In the genomic region with DNA sequence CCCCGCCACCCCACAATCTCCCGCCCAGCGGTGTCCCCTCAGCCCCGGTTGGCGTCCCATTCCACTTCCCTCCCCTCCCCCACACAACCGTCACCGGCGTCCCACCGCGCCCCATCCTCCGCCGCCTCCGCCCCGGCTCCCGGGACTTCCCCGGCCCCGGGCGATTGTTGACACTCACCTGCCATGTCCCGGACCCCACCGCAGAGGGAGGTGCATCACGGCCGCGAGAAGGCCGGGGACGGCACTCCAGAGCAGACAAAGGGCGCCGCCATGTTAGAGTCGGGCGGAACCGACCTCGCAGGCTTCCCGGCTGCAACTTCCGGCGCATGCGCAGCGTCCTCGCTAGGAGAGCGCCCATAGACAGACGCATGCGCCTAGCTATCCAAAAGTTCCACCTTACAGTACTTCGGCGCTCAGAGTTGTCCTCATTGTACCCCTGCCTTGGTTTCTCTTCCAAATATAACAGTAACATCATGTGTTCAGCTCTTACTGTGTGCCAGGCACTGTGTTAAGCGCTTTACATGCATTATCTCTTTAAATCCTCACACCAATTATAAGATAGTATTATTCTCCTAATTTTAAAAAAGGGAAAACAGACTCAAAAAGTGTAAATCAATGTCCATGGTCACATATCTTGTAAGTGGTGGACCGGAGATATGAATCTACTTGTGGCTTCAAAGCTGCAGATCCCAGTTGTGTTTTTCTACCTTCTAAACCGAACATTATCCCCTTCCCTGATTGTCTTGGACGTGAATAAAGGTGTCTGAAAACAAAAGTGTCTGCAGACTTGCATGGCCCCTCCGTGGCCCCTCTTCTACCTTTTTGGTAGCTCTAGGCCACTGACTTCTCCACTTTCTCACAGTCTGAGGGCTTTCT, we compare ENCODE assay signal across 1 cellular context.
TF ChIP-seq lines count a peak whose summit lies in the region.

A gene (minus strand): TSS at position 297 of the 876 bp plus-strand sequence. CDS start 27,606 bp downstream, outside the sequence.

TF ChIP-seq in HepG2, 621 proteins besides CTCF, POLR2A, EP300 and RAD21 (continued from another document and continues in another):
- TF ChIP-seq, protein P1, sequence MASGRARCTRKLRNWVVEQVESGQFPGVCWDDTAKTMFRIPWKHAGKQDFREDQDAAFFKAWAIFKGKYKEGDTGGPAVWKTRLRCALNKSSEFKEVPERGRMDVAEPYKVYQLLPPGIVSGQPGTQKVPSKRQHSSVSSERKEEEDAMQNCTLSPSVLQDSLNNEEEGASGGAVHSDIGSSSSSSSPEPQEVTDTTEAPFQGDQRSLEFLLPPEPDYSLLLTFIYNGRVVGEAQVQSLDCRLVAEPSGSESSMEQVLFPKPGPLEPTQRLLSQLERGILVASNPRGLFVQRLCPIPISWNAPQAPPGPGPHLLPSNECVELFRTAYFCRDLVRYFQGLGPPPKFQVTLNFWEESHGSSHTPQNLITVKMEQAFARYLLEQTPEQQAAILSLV (CRISPR knock-in tag; IDR thresholded peaks at IDR 0.05; ENCODE audit: borderline replicate concordance) = peak; percentile 79; the same call in 1 of the 2 replicates
- peak; percentile 73 for TF ChIP-seq SRSF1 (optimal IDR thresholded peaks at IDR 0.05; ENCODE audit: low read depth, low read length)
- TF ChIP-seq ESRRA (CRISPR knock-in tag; IDR thresholded peaks at IDR 0.05; ENCODE audit: low read depth) = peak; percentile 47
- no peak for TF ChIP-seq CBX2 (IDR thresholded peaks at IDR 0.05; ENCODE audit: low read depth, low read length)
- TF ChIP-seq CBX2 (CRISPR knock-in tag; IDR thresholded peaks at IDR 0.05; ENCODE audit: low read depth) = no peak
- peak; percentile 73; the same call in 1 of the 2 replicates for TF ChIP-seq SPEN (CRISPR knock-in tag; IDR thresholded peaks at IDR 0.05; ENCODE audit: low read depth)
- TF ChIP-seq, protein P2, sequence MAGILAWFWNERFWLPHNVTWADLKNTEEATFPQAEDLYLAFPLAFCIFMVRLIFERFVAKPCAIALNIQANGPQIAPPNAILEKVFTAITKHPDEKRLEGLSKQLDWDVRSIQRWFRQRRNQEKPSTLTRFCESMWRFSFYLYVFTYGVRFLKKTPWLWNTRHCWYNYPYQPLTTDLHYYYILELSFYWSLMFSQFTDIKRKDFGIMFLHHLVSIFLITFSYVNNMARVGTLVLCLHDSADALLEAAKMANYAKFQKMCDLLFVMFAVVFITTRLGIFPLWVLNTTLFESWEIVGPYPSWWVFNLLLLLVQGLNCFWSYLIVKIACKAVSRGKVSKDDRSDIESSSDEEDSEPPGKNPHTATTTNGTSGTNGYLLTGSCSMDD (CRISPR knock-in tag; IDR thresholded peaks at IDR 0.05) = no peak
- peak; percentile 84 for TF ChIP-seq RBFOX2 (IDR thresholded peaks at IDR 0.05; ENCODE audit: low read depth, low read length)
- peak; percentile 49; the same call in 1 of the 2 replicates for TF ChIP-seq ZNF614 (CRISPR knock-in tag; IDR thresholded peaks at IDR 0.05; ENCODE audit: borderline replicate concordance)
- TF ChIP-seq, protein P3, sequence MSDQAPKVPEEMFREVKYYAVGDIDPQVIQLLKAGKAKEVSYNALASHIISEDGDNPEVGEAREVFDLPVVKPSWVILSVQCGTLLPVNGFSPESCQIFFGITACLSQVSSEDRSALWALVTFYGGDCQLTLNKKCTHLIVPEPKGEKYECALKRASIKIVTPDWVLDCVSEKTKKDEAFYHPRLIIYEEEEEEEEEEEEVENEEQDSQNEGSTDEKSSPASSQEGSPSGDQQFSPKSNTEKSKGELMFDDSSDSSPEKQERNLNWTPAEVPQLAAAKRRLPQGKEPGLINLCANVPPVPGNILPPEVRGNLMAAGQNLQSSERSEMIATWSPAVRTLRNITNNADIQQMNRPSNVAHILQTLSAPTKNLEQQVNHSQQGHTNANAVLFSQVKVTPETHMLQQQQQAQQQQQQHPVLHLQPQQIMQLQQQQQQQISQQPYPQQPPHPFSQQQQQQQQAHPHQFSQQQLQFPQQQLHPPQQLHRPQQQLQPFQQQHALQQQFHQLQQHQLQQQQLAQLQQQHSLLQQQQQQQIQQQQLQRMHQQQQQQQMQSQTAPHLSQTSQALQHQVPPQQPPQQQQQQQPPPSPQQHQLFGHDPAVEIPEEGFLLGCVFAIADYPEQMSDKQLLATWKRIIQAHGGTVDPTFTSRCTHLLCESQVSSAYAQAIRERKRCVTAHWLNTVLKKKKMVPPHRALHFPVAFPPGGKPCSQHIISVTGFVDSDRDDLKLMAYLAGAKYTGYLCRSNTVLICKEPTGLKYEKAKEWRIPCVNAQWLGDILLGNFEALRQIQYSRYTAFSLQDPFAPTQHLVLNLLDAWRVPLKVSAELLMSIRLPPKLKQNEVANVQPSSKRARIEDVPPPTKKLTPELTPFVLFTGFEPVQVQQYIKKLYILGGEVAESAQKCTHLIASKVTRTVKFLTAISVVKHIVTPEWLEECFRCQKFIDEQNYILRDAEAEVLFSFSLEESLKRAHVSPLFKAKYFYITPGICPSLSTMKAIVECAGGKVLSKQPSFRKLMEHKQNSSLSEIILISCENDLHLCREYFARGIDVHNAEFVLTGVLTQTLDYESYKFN (CRISPR knock-in tag; conservative IDR thresholded peaks at IDR 0.05) = peak; percentile 31; the same call in 1 of the 2 replicates
- TF ChIP-seq, protein P4, sequence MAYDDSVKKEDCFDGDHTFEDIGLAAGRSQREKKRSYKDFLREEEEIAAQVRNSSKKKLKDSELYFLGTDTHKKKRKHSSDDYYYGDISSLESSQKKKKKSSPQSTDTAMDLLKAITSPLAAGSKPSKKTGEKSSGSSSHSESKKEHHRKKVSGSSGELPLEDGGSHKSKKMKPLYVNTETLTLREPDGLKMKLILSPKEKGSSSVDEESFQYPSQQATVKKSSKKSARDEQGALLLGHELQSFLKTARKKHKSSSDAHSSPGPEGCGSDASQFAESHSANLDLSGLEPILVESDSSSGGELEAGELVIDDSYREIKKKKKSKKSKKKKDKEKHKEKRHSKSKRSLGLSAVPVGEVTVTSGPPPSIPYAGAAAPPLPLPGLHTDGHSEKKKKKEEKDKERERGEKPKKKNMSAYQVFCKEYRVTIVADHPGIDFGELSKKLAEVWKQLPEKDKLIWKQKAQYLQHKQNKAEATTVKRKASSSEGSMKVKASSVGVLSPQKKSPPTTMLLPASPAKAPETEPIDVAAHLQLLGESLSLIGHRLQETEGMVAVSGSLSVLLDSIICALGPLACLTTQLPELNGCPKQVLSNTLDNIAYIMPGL (CRISPR knock-in tag; IDR thresholded peaks at IDR 0.05; ENCODE audit: borderline replicate concordance in 1 of 2, low read depth in 1 of 2) = peak in 1 of 2 experiments; percentile 70; a peak in 2 of 4 replicates
- 0 out of 2 replicates have a peak, but pooled peaks have one; percentile 38 for TF ChIP-seq MTA1 (CRISPR knock-in tag; IDR thresholded peaks at IDR 0.05; ENCODE audit: borderline replicate concordance)
- peak; percentile 49; the same call in 1 of the 2 replicates for TF ChIP-seq NFRKB (IDR thresholded peaks at IDR 0.05)
- no peak for TF ChIP-seq ZNF382 (CRISPR knock-in tag; IDR thresholded peaks at IDR 0.05; ENCODE audit: borderline replicate concordance)
- TF ChIP-seq ZNF776 (CRISPR knock-in tag; IDR thresholded peaks at IDR 0.05) = no peak
- TF ChIP-seq FOXA3 (CRISPR knock-in tag; IDR thresholded peaks at IDR 0.05) = peak; percentile 14; the same call in 1 of the 2 replicates
- TF ChIP-seq ATRX (CRISPR knock-in tag; IDR thresholded peaks at IDR 0.05; ENCODE audit: borderline replicate concordance) = no peak
- peak; percentile 83 for TF ChIP-seq HCFC1 (IDR thresholded peaks at IDR 0.05; ENCODE audit: low read depth, low read length)
- TF ChIP-seq, protein P5, sequence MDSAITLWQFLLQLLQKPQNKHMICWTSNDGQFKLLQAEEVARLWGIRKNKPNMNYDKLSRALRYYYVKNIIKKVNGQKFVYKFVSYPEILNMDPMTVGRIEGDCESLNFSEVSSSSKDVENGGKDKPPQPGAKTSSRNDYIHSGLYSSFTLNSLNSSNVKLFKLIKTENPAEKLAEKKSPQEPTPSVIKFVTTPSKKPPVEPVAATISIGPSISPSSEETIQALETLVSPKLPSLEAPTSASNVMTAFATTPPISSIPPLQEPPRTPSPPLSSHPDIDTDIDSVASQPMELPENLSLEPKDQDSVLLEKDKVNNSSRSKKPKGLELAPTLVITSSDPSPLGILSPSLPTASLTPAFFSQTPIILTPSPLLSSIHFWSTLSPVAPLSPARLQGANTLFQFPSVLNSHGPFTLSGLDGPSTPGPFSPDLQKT (CRISPR knock-in tag; IDR thresholded peaks at IDR 0.05; ENCODE audit: borderline replicate concordance) = no peak
- TF ChIP-seq, protein P6, sequence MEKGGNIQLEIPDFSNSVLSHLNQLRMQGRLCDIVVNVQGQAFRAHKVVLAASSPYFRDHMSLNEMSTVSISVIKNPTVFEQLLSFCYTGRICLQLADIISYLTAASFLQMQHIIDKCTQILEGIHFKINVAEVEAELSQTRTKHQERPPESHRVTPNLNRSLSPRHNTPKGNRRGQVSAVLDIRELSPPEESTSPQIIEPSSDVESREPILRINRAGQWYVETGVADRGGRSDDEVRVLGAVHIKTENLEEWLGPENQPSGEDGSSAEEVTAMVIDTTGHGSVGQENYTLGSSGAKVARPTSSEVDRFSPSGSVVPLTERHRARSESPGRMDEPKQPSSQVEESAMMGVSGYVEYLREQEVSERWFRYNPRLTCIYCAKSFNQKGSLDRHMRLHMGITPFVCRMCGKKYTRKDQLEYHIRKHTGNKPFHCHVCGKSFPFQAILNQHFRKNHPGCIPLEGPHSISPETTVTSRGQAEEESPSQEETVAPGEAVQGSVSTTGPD (CRISPR knock-in tag; IDR thresholded peaks at IDR 0.05) = no peak
- peak; percentile 60; the same call in 1 of the 2 replicates for TF ChIP-seq ZNF317 (CRISPR knock-in tag; IDR thresholded peaks at IDR 0.05)
- no peak for TF ChIP-seq CCAR2 (optimal IDR thresholded peaks at IDR 0.05; ENCODE audit: low read depth, low read length)
- TF ChIP-seq, protein P7, sequence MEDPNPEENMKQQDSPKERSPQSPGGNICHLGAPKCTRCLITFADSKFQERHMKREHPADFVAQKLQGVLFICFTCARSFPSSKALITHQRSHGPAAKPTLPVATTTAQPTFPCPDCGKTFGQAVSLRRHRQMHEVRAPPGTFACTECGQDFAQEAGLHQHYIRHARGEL (CRISPR knock-in tag; IDR thresholded peaks at IDR 0.05) = no peak
- TF ChIP-seq CBFB (CRISPR knock-in tag; IDR thresholded peaks at IDR 0.05) = no peak; the same call in 1 of the 2 replicates
- TF ChIP-seq, protein P8, sequence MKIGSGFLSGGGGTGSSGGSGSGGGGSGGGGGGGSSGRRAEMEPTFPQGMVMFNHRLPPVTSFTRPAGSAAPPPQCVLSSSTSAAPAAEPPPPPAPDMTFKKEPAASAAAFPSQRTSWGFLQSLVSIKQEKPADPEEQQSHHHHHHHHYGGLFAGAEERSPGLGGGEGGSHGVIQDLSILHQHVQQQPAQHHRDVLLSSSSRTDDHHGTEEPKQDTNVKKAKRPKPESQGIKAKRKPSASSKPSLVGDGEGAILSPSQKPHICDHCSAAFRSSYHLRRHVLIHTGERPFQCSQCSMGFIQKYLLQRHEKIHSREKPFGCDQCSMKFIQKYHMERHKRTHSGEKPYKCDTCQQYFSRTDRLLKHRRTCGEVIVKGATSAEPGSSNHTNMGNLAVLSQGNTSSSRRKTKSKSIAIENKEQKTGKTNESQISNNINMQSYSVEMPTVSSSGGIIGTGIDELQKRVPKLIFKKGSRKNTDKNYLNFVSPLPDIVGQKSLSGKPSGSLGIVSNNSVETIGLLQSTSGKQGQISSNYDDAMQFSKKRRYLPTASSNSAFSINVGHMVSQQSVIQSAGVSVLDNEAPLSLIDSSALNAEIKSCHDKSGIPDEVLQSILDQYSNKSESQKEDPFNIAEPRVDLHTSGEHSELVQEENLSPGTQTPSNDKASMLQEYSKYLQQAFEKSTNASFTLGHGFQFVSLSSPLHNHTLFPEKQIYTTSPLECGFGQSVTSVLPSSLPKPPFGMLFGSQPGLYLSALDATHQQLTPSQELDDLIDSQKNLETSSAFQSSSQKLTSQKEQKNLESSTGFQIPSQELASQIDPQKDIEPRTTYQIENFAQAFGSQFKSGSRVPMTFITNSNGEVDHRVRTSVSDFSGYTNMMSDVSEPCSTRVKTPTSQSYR (CRISPR knock-in tag; IDR thresholded peaks at IDR 0.05; ENCODE audit: borderline replicate concordance) = peak; percentile 84
- TF ChIP-seq TARDBP (CRISPR knock-in tag; IDR thresholded peaks at IDR 0.05) = peak; percentile 26; the same call in 1 of the 2 replicates
- TF ChIP-seq, protein P9, sequence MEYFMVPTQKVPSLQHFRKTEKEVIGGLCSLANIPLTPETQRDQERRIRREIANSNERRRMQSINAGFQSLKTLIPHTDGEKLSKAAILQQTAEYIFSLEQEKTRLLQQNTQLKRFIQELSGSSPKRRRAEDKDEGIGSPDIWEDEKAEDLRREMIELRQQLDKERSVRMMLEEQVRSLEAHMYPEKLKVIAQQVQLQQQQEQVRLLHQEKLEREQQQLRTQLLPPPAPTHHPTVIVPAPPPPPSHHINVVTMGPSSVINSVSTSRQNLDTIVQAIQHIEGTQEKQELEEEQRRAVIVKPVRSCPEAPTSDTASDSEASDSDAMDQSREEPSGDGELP (IDR thresholded peaks at IDR 0.05; ENCODE audit: borderline replicate concordance, low read depth) = 0 out of 2 replicates have a peak, but pooled peaks have one; percentile 46
- TF ChIP-seq CREB1 (IDR thresholded peaks at IDR 0.05) = 0 out of 2 replicates have a peak, but pooled peaks have one; percentile 17
- TF ChIP-seq CREB1 (CRISPR knock-in tag; IDR thresholded peaks at IDR 0.05) = peak; percentile 93
- TF ChIP-seq HNRNPLL (IDR thresholded peaks at IDR 0.05; ENCODE audit: low read depth, low read length, poor library complexity, severe bottlenecking) = peak; percentile 53
- no peak for TF ChIP-seq HES4 (CRISPR knock-in tag; IDR thresholded peaks at IDR 0.05; ENCODE audit: borderline replicate concordance)
- peak; percentile 57 for TF ChIP-seq ZBTB38 (CRISPR knock-in tag; IDR thresholded peaks at IDR 0.05)
- TF ChIP-seq KAT8 (CRISPR knock-in tag; IDR thresholded peaks at IDR 0.05) = peak; percentile 96
- TF ChIP-seq ZMYM4 (CRISPR knock-in tag; IDR thresholded peaks at IDR 0.05) = peak; percentile 38; the same call in 1 of the 2 replicates
- TF ChIP-seq, protein P10, sequence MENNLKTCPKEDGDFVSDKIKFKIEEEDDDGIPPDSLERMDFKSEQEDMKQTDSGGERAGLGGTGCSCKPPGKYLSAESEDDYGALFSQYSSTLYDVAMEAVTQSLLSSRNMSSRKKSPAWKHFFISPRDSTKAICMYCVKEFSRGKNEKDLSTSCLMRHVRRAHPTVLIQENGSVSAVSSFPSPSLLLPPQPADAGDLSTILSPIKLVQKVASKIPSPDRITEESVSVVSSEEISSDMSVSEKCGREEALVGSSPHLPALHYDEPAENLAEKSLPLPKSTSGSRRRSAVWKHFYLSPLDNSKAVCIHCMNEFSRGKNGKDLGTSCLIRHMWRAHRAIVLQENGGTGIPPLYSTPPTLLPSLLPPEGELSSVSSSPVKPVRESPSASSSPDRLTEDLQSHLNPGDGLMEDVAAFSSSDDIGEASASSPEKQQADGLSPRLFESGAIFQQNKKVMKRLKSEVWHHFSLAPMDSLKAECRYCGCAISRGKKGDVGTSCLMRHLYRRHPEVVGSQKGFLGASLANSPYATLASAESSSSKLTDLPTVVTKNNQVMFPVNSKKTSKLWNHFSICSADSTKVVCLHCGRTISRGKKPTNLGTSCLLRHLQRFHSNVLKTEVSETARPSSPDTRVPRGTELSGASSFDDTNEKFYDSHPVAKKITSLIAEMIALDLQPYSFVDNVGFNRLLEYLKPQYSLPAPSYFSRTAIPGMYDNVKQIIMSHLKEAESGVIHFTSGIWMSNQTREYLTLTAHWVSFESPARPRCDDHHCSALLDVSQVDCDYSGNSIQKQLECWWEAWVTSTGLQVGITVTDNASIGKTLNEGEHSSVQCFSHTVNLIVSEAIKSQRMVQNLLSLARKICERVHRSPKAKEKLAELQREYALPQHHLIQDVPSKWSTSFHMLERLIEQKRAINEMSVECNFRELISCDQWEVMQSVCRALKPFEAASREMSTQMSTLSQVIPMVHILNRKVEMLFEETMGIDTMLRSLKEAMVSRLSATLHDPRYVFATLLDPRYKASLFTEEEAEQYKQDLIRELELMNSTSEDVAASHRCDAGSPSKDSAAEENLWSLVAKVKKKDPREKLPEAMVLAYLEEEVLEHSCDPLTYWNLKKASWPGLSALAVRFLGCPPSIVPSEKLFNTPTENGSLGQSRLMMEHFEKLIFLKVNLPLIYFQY (CRISPR knock-in tag; IDR thresholded peaks at IDR 0.05; ENCODE audit: borderline replicate concordance) = peak; percentile 30; the same call in 1 of the 2 replicates
- peak; percentile 53; the same call in 1 of the 2 replicates for TF ChIP-seq HDAC2 (CRISPR knock-in tag; IDR thresholded peaks at IDR 0.05)
